In genomic region chr16:9092282-9092962, GRCh38 we compare ENCODE assay signal across 1 cellular context.
TF ChIP-seq lines count a peak whose summit lies in the region.

No MANE protein-coding gene starts in this region.

TF ChIP-seq in HepG2, 621 proteins besides CTCF, POLR2A, EP300 and RAD21 (continued from another document and continues in another):
- TF ChIP-seq UBTF (CRISPR knock-in tag; IDR thresholded peaks at IDR 0.05), result peak; percentile 36; the same call in 1 of the 2 replicates
- TF ChIP-seq LCORL (IDR thresholded peaks at IDR 0.05), result no peak
- peak; percentile 9; the same call in 1 of the 2 replicates for TF ChIP-seq LCORL (CRISPR knock-in tag; IDR thresholded peaks at IDR 0.05)
- peak; percentile 61 for TF ChIP-seq KDM5A (IDR thresholded peaks at IDR 0.05; ENCODE audit: borderline replicate concordance, low read length)
- TF ChIP-seq FIP1L1 (IDR thresholded peaks at IDR 0.05; ENCODE audit: borderline replicate concordance, insufficient read depth, low read depth, low read length), result 0 out of 2 replicates have a peak, but pooled peaks have one; percentile 32
- TF ChIP-seq GZF1 (CRISPR knock-in tag; IDR thresholded peaks at IDR 0.05), result 0 out of 2 replicates have a peak, but pooled peaks have one; percentile 42
- TF ChIP-seq REXO4 (CRISPR knock-in tag; IDR thresholded peaks at IDR 0.05; ENCODE audit: borderline replicate concordance), result no peak
- TF ChIP-seq ZNF7 (CRISPR knock-in tag; IDR thresholded peaks at IDR 0.05), result no peak
- TF ChIP-seq HOMEZ (CRISPR knock-in tag; IDR thresholded peaks at IDR 0.05; ENCODE audit: low read depth), result no peak
- 0 out of 2 replicates have a peak, but pooled peaks have one; percentile 66 for TF ChIP-seq MTA3 (CRISPR knock-in tag; IDR thresholded peaks at IDR 0.05)
- peak; percentile 21; the same call in 1 of the 2 replicates for TF ChIP-seq CREBL2 (CRISPR knock-in tag; IDR thresholded peaks at IDR 0.05; ENCODE audit: borderline replicate concordance)
- 0 out of 2 replicates have a peak, but pooled peaks have one; percentile 62 for TF ChIP-seq KLF6 (CRISPR knock-in tag; IDR thresholded peaks at IDR 0.05)
- TF ChIP-seq ZNF44 (CRISPR knock-in tag; IDR thresholded peaks at IDR 0.05), result peak; percentile 94; the same call in 1 of the 2 replicates
- peak; percentile 29; the same call in 1 of the 2 replicates for TF ChIP-seq ZBTB7A (CRISPR knock-in tag; IDR thresholded peaks at IDR 0.05)
- TF ChIP-seq MTERF4 (CRISPR knock-in tag; IDR thresholded peaks at IDR 0.05), result 0 out of 2 replicates have a peak, but pooled peaks have one; percentile 61
- TF ChIP-seq ZNF674 (CRISPR knock-in tag; IDR thresholded peaks at IDR 0.05; ENCODE audit: low read depth), result peak; percentile 73; the same call in 1 of the 2 replicates
- TF ChIP-seq MIXL1 (CRISPR knock-in tag; IDR thresholded peaks at IDR 0.05), result no peak
- peak; percentile 85 for TF ChIP-seq ASH2L (IDR thresholded peaks at IDR 0.05; ENCODE audit: insufficient read length, low read depth, low read length)
- TF ChIP-seq TARDBP (CRISPR knock-in tag; IDR thresholded peaks at IDR 0.05), result no peak
- peak; percentile 64; the same call in 1 of the 2 replicates for TF ChIP-seq HOXA3 (CRISPR knock-in tag; IDR thresholded peaks at IDR 0.05)
- no peak for TF ChIP-seq SOX6 (IDR thresholded peaks at IDR 0.05)
- peak; percentile 43; the same call in 1 of the 2 replicates for TF ChIP-seq SOX6 (CRISPR knock-in tag; IDR thresholded peaks at IDR 0.05)
- TF ChIP-seq CREM (IDR thresholded peaks at IDR 0.05), result no peak
- TF ChIP-seq CREM (CRISPR knock-in tag; IDR thresholded peaks at IDR 0.05), result peak; percentile 54; the same call in 1 of the 2 replicates
- TF ChIP-seq PBX2 (CRISPR knock-in tag; IDR thresholded peaks at IDR 0.05), result peak; percentile 56; the same call in 1 of the 2 replicates
- TF ChIP-seq KMT2A (CRISPR knock-in tag; IDR thresholded peaks at IDR 0.05), result peak; percentile 79; the same call in 1 of the 2 replicates
- 0 out of 2 replicates have a peak, but pooled peaks have one; percentile 10 for TF ChIP-seq ZNF891 (CRISPR knock-in tag; IDR thresholded peaks at IDR 0.05)
- TF ChIP-seq TIGD3 (CRISPR knock-in tag; IDR thresholded peaks at IDR 0.05; ENCODE audit: borderline replicate concordance), result 0 out of 2 replicates have a peak, but pooled peaks have one; percentile 29
- TF ChIP-seq FOSL2 (CRISPR knock-in tag; IDR thresholded peaks at IDR 0.05), result 0 out of 2 replicates have a peak, but pooled peaks have one; percentile 4
- 0 out of 2 replicates have a peak, but pooled peaks have one; percentile 13 for TF ChIP-seq TFDP1 (CRISPR knock-in tag; IDR thresholded peaks at IDR 0.05; ENCODE audit: borderline replicate concordance)
- peak; percentile 42; the same call in 1 of the 2 replicates for TF ChIP-seq ZMYM4 (CRISPR knock-in tag; IDR thresholded peaks at IDR 0.05)
- TF ChIP-seq ZNF710 (CRISPR knock-in tag; IDR thresholded peaks at IDR 0.05; ENCODE audit: borderline replicate concordance), result peak; percentile 14; the same call in 1 of the 2 replicates
- peak; percentile 58 for TF ChIP-seq HNRNPK (IDR thresholded peaks at IDR 0.05; ENCODE audit: low read depth, low read length, poor library complexity, severe bottlenecking)
- peak; percentile 69; the same call in 1 of the 2 replicates for TF ChIP-seq ZNF772 (CRISPR knock-in tag; IDR thresholded peaks at IDR 0.05)
- TF ChIP-seq SP1 (IDR thresholded peaks at IDR 0.05), result no peak
- TF ChIP-seq SP1 (CRISPR knock-in tag; IDR thresholded peaks at IDR 0.05), result 0 out of 2 replicates have a peak, but pooled peaks have one; percentile 12
- TF ChIP-seq ZNF501 (CRISPR knock-in tag; IDR thresholded peaks at IDR 0.05), result peak; percentile 77; the same call in 1 of the 2 replicates
- peak; percentile 29; the same call in 1 of the 2 replicates for TF ChIP-seq DPF2 (CRISPR knock-in tag; IDR thresholded peaks at IDR 0.05; ENCODE audit: borderline replicate concordance, low read depth)
- peak; percentile 59; the same call in 1 of the 2 replicates for TF ChIP-seq ZBTB10 (CRISPR knock-in tag; IDR thresholded peaks at IDR 0.05; ENCODE audit: borderline replicate concordance)
- TF ChIP-seq STAT6 (CRISPR knock-in tag; IDR thresholded peaks at IDR 0.05; ENCODE audit: borderline replicate concordance), result 0 out of 2 replicates have a peak, but pooled peaks have one; percentile 52
- TF ChIP-seq ZNF780A (CRISPR knock-in tag; IDR thresholded peaks at IDR 0.05), result no peak
- TF ChIP-seq ZNF644 (CRISPR knock-in tag; IDR thresholded peaks at IDR 0.05; ENCODE audit: low read depth), result no peak
- TF ChIP-seq ZNF879 (CRISPR knock-in tag; IDR thresholded peaks at IDR 0.05), result no peak
- peak; percentile 1; the same call in 1 of the 2 replicates for TF ChIP-seq HDAC1 (CRISPR knock-in tag; IDR thresholded peaks at IDR 0.05)
- no peak for TF ChIP-seq POLR2G (IDR thresholded peaks at IDR 0.05; ENCODE audit: low read depth, low read length)
